Comparison of ENCODE assay signal across 25 cellular contexts in the genomic region with DNA sequence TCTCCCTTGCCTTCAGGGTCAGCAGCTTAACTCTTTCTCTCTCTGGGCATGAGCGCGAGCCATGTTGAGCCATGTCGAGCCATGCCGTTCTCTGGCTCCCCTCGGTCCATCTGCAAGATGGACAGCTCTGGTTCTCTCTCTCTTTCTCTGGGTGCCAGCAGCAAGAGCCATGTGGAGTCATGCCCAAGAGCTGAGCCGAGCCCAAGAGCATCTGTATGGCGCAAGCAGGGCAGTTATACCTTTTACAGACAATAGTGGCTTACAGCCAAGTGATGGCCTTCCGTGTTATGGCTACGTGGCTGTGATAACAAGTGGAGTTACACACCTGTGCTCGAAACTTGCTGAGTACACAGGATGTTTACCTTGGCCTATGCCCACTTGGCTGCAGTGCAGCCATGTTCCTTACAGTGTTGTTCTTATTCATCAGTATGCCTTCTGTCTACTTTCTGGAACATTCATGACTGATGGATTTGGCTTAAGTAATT.
A peak's percentile ranks its signal among the peaks of the same experiment; 100 is the strongest.
DNase-seq lines count a peak whose midpoint lies in the region; ATAC-seq and TF ChIP-seq lines count a peak whose summit lies in the region.
"Had no signal": no experiment of that assay in that cellular context is flagged by ENCODE, and none has a peak within 500 bp of the region (broad histone marks: within the 10 kb centered on the region; RNA-seq: fewer than 3 reads in every experiment).

No MANE protein-coding gene starts in this region.

- H3K36me3 ChIP-seq in right atrium auricular region (no peaks in the 10 kb centered on the region), BE2C (no peaks in the 10 kb centered on the region)
- H3K36me3 ChIP-seq: adrenal gland, lower lobe of right lung, transverse colon had no signal

- intact Hi-C loops in Right ventricle myocardium inferior (cut with DNase I): no loop called here

- H3K9me3 ChIP-seq in right atrium auricular region (peaks cover 0 to 26% of the 10 kb centered on the region in 2 donors), BE2C (no peaks in the 10 kb centered on the region)
- H3K9me3 ChIP-seq: adrenal gland, lower lobe of right lung, transverse colon had no signal

- DNase-seq in DMS53 (lab: John Stamatoyannopoulos, UW) (peak; percentile 5), DMS53 treated with DMSO at 0.1 percent for 48 hours (lab: John Stamatoyannopoulos, UW; ENCODE audit: unreplicated experiment) (no peak), right atrium auricular region (ENCODE audit: low spot score) (peak; percentile 36), Right ventricle myocardium inferior (ENCODE audit: missing footprints) (no peak), mesenteric fat pad (ENCODE audit: low spot score) (peak; percentile 62), BE2C (no peak), LoVo (ENCODE audit: low spot score) (no peak)
- DNase-seq: activated CD4-positive, alpha-beta T cell treated with anti-CD3 and anti-CD28 coated beads for 4 hours; activated naive CD4-positive, alpha-beta T cell treated with Interleukin-2 at 50 U/mL for 16 hours; activated T-cell treated with anti-CD3 and anti-CD28 coated beads, Interleukin-2, amount 50 U/mL, for 72 hours; Calu3; dorsolateral prefrontal cortex; kidney glomerular epithelial cell; lower lobe of right lung; NCI-H1092 treated with DMSO at 0.1 percent for 48 hours; NCI-H187 treated with DMSO at 0.1 percent for 48 hours; NCI-H2227 treated with DMSO at 0.1 percent for 48 hours; NCI-H526 treated with DMSO at 0.1 percent for 48 hours; stimulated activated CD4-positive, alpha-beta T cell treated with anti-CD3 and anti-CD28 coated beads, Interleukin-15, amount 100 ng/mL, for 24 hours; stimulated activated CD4-positive, alpha-beta T cell treated with anti-CD3 and anti-CD28 coated beads, Interleukin-4, amount 100 ng/mL, for 4 hours; transverse colon had no signal

- H3K27ac ChIP-seq in right atrium auricular region: no peak overlapping the region
- H3K27ac ChIP-seq: 22Rv1, adrenal gland, dorsolateral prefrontal cortex, lower lobe of right lung, transverse colon had no signal

- H3K4me3 ChIP-seq in right atrium auricular region (no peak overlapping the region), BE2C (ENCODE audit: low read depth, low read length) (no peak overlapping the region)
- H3K4me3 ChIP-seq: adrenal gland, dorsolateral prefrontal cortex, lower lobe of right lung, transverse colon had no signal

- no peak for TF ChIP-seq CTCF in right atrium auricular region (IDR thresholded peaks at IDR 0.05)
- TF ChIP-seq CTCF in BE2C (IDR thresholded peaks at IDR 0.05; ENCODE audit: low read depth, low read length): no peak

- no peaks in the 10 kb centered on the region for H3K4me1 ChIP-seq in right atrium auricular region
- no peaks in the 10 kb centered on the region for H3K4me1 ChIP-seq in BE2C
- H3K4me1 ChIP-seq: adrenal gland, lower lobe of right lung, transverse colon had no signal

- H3K27me3 ChIP-seq in right atrium auricular region (no peaks in the 10 kb centered on the region), BE2C (no peaks in the 10 kb centered on the region)
- H3K27me3 ChIP-seq: adrenal gland, dorsolateral prefrontal cortex, transverse colon had no signal

- ATAC-seq in Right ventricle myocardium inferior: no peak
- no peak for ATAC-seq in GM21737 (IDR thresholded peaks at IDR 0.05; ENCODE audit: unreplicated experiment)
- ATAC-seq: activated T-cell treated with anti-CD3 and anti-CD28 coated beads, Interleukin-2, amount 50 U/mL, for 72 hours; lower lobe of right lung; naive thymus-derived CD8-positive, alpha-beta T cell had no signal

Comparison
In these comparisons a context has a peak if more than half of its experiments do, and no peak if none do; other contexts are left out.
1. DNase-seq: peak in DMS53 (single experiment), right atrium auricular region (single experiment) and mesenteric fat pad (single experiment); none in DMS53 treated with DMSO at 0.1 percent for 48 hours (single experiment), Right ventricle myocardium inferior (single experiment), BE2C (single experiment) and LoVo (single experiment).